18 cellular contexts compared by ENCODE assay signal in genomic region chrX:153412746-153413720, GRCh38. TPM values are rescaled to one million over a fixed set of nuclear protein-coding genes. Genes with fewer than 3 reads are reported as not detected.
DNase-seq lines count a peak whose midpoint lies in the region; ATAC-seq and TF ChIP-seq lines count a peak whose summit lies in the region.
"Had no signal": no experiment of that assay in that cellular context is flagged by ENCODE, and none has a peak within 500 bp of the region (broad histone marks: within the 10 kb centered on the region; RNA-seq: fewer than 3 reads in every experiment).

No MANE protein-coding gene starts in this region.

- H3K79me2 ChIP-seq in neural progenitor cell (ENCODE audit: low read depth), result no peaks in the 10 kb centered on the region

- H4K20me1 ChIP-seq in neural progenitor cell (ENCODE audit: low read depth), result no peaks in the 10 kb centered on the region

- H3K4me1 ChIP-seq in HEK293 (ENCODE audit: control insufficient read depth, insufficient read depth, low read length), result no peaks in the 10 kb centered on the region; the same call in 1 of the 2 replicates
- no peaks in the 10 kb centered on the region for H3K4me1 ChIP-seq in neural progenitor cell
- H3K4me1 ChIP-seq in HAP-1, result no peaks in the 10 kb centered on the region

- H3K27me3 ChIP-seq in neural progenitor cell (peaks cover 23% of the 10 kb centered on the region), HAP-1 (ENCODE audit: low read depth) (peaks cover 11% of the 10 kb centered on the region)

- DNase-seq in DMS79 treated with DMSO at 0.1 percent for 48 hours (lab: John Stamatoyannopoulos, UW) (peak; percentile 16), DMS79 (lab: John Stamatoyannopoulos, UW) (no peak), neural progenitor cell (ENCODE audit: low spot score) (peak; percentile 18), HAP-1 (ENCODE audit: low spot score in 2 of 2) (no peak), NAMALWA (ENCODE audit: low spot score) (no peak)
- no peak for DNase-seq in central memory CD8-positive, alpha-beta T cell (ENCODE audit: low spot score in 2 of 2)
- DNase-seq: activated CD4-positive, alpha-beta T cell treated with anti-CD3 and anti-CD28 coated beads, Interleukin-2, amount 50 U/mL, for 4 hours; cortex of kidney; DND-41; IMR-90; natural killer cell; NCI-H1694 treated with DMSO at 0.1 percent for 48 hours; tibial artery had no signal

- no peak overlapping the region for H2AFZ ChIP-seq in neural progenitor cell (replicated peaks)

- ATAC-seq in central memory CD8-positive, alpha-beta T cell (replicated peaks; ENCODE audit: extremely low read depth, poor library complexity, severe bottlenecking), result no peak
- no peak for ATAC-seq in HG03108 (IDR thresholded peaks at IDR 0.05; ENCODE audit: unreplicated experiment)
- ATAC-seq: natural killer cell had no signal

- TF ChIP-seq CTCF in HEK293 (tag by site-specific recombination; IDR thresholded peaks at IDR 0.05) (no peak), neural progenitor cell (IDR thresholded peaks at IDR 0.05) (peak; percentile 42)

- CTCF ChIA-PET in HEK293 (lab: Yijun Ruan, JAX), result interaction anchor here (1.2 to 1.6 kb wide), 2 partner anchors 25 to 471 kb away, joined by 4 to 8 read pairs; no protein-coding TSS in a partner anchor

- POLR2A ChIA-PET in HEK293 (lab: Yijun Ruan, JAX), result no interaction called here

- H3K27ac Mint-ChIP-seq in central memory CD8-positive, alpha-beta T cell (ENCODE audit: low read depth), result no peak overlapping the region
- H3K27ac Mint-ChIP-seq in neural progenitor cell, result no peak overlapping the region
- H3K27ac Mint-ChIP-seq: T-helper 1 cell treated with Interleukin-12 subunit alpha and Interleukin-12 subunit beta and Interleukin-4 antibody, amounts not matched to agents 30 μg/mL and 1 μg/mL, for 36 hours had no signal

- peaks cover 7% of the 10 kb centered on the region for H3K27me3 Mint-ChIP-seq in central memory CD8-positive, alpha-beta T cell
- H3K27me3 Mint-ChIP-seq in neural progenitor cell (ENCODE audit: insufficient read depth, low read depth), result peaks cover 12% of the 10 kb centered on the region

- in situ Hi-C loops in HAP-1 (cut with MboI; ENCODE audit: low sequenced_read_pairs), result no loop called here

- no peak overlapping the region for H3K9ac ChIP-seq in neural progenitor cell

- H3F3A ChIP-seq in neural progenitor cell (ENCODE audit: low read depth), result no peaks in the 10 kb centered on the region

- H3K9me3 ChIP-seq in HEK293 (ENCODE audit: control insufficient read depth, insufficient read depth, low read depth, low read length) (no peaks in the 10 kb centered on the region), neural progenitor cell (ENCODE audit: low read depth) (no peaks in the 10 kb centered on the region), HAP-1 (no peaks in the 10 kb centered on the region)
- H3K9me3 ChIP-seq: tibial artery had no signal

- no peaks in the 10 kb centered on the region for H3K36me3 ChIP-seq in HEK293 (ENCODE audit: control insufficient read depth in 2 of 2, insufficient read depth in 1 of 2, low read length in 2 of 2)
- no peaks in the 10 kb centered on the region for H3K36me3 ChIP-seq in neural progenitor cell
- H3K36me3 ChIP-seq in HAP-1 (replicated peaks), result no peaks in the 10 kb centered on the region
- H3K36me3 ChIP-seq: tibial artery had no signal

- H3K27ac ChIP-seq in HEK293 (ENCODE audit: extremely low read depth, low read depth, low read length) (no peak overlapping the region), neural progenitor cell (no peak overlapping the region)
- H3K27ac ChIP-seq: tibial artery had no signal

- H3K36me3 Mint-ChIP-seq in central memory CD8-positive, alpha-beta T cell (ENCODE audit: insufficient read depth), result peaks cover 1% of the 10 kb centered on the region
- no peaks in the 10 kb centered on the region for H3K36me3 Mint-ChIP-seq in neural progenitor cell
- H3K36me3 Mint-ChIP-seq: natural killer cell had no signal

- H3K4me1 Mint-ChIP-seq in central memory CD8-positive, alpha-beta T cell, result peaks cover 8% of the 10 kb centered on the region
- peaks cover 19% of the 10 kb centered on the region for H3K4me1 Mint-ChIP-seq in neural progenitor cell

- H3K4me3 Mint-ChIP-seq in central memory CD8-positive, alpha-beta T cell, result peak overlapping the region; percentile 71
- H3K4me3 Mint-ChIP-seq in neural progenitor cell, result no peak overlapping the region

- no peak overlapping the region for H3K4me2 ChIP-seq in neural progenitor cell

- H3K4me3 ChIP-seq in HEK293 (ENCODE audit: low read depth, low read length) (no peak overlapping the region), neural progenitor cell (no peak overlapping the region), HAP-1 (no peak overlapping the region)

- no peaks in the 10 kb centered on the region for H3K9me3 Mint-ChIP-seq in central memory CD8-positive, alpha-beta T cell
- peaks cover 27% of the 10 kb centered on the region for H3K9me3 Mint-ChIP-seq in neural progenitor cell
- H3K9me3 Mint-ChIP-seq: natural killer cell; T-helper 1 cell treated with Interleukin-12 subunit alpha and Interleukin-12 subunit beta and Interleukin-4 antibody, amounts not matched to agents 30 μg/mL and 1 μg/mL, for 36 hours had no signal

TF ChIP-seq in HEK293, 187 proteins besides CTCF, POLR2A, EP300 and RAD21:
- TF ChIP-seq ZNF157 (tag by site-specific recombination; IDR thresholded peaks at IDR 0.05), result no peak
- no peak for TF ChIP-seq YY1 (tag by site-specific recombination; IDR thresholded peaks at IDR 0.05)
- no peak for TF ChIP-seq ZNF221 (tag by site-specific recombination; IDR thresholded peaks at IDR 0.05; ENCODE audit: borderline replicate concordance)
- peak; percentile 53 for TF ChIP-seq ZNF654 (tag by site-specific recombination; IDR thresholded peaks at IDR 0.05; ENCODE audit: low read depth)
- TF ChIP-seq ZNF558 (tag by site-specific recombination; IDR thresholded peaks at IDR 0.05), result no peak
- TF ChIP-seq ZNF76 (tag by site-specific recombination; IDR thresholded peaks at IDR 0.05; ENCODE audit: borderline replicate concordance, low read depth), result no peak

RNA-seq across cellular contexts. Expression of gene ZFP92, which starts 1.8 kb away (rescaled TPM):
- 0.22 TPM in 1 of 2 replicates, not detected in the other for total RNA-seq in neural progenitor cell (ENCODE audit: low replicate concordance)

RNA-seq across cellular contexts. Expression of gene PNMA6E, which starts 11.9 kb away (rescaled TPM):
- not detected in 2 replicates for total RNA-seq in neural progenitor cell (ENCODE audit: low replicate concordance)
- total RNA-seq: fibroblast of villous mesenchyme, IMR-90, natural killer cell, skeletal muscle tissue had no signal

RNA-seq across cellular contexts. Expression of gene TREX2, which starts 32.8 kb away (rescaled TPM):
- 0.96 TPM in 1 of 2 replicates, not detected in the other for total RNA-seq in neural progenitor cell (ENCODE audit: low replicate concordance)

RNA-seq across cellular contexts. Expression of gene HAUS7, which starts 57.3 kb away (rescaled TPM):
- total RNA-seq in neural progenitor cell (ENCODE audit: low replicate concordance), result 13.1 and 25.9 TPM in 2 replicates

Comparison
In these comparisons a context has a peak if more than half of its experiments do, and no peak if none do; other contexts are left out.
1. DNase-seq: peak in DMS79 treated with DMSO at 0.1 percent for 48 hours (single experiment) and neural progenitor cell (single experiment); none in DMS79 (single experiment), central memory CD8-positive, alpha-beta T cell (0 of 2), HAP-1 (0 of 2) and NAMALWA (single experiment).